In the genomic region with DNA sequence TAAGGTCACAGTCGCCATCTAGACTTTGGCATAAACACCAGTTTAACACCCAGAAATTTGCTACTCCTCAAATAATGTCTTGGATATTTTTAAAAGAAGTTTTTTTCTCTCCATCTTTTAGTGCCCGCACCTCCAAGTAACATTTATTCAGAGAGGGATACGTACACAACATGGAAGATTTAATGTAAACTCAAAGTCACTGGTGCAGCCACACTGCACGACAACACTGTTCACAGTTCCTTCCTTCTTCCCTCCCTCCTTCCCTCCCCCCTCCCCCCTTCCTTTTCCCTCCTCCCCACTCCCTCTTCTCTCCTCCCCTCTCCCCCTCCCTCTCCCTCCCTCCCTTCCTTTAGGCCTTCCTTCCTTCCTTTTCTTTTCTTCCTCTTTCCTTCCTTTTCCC, we compare ENCODE assay signal across 1 cellular context.
A peak's percentile ranks its signal among the peaks of the same experiment; 100 is the strongest.
TF ChIP-seq lines count a peak whose summit lies in the region.

No MANE protein-coding gene starts in this region.

TF ChIP-seq in HepG2, 621 proteins besides CTCF, POLR2A, EP300 and RAD21:
- TF ChIP-seq, protein P1, sequence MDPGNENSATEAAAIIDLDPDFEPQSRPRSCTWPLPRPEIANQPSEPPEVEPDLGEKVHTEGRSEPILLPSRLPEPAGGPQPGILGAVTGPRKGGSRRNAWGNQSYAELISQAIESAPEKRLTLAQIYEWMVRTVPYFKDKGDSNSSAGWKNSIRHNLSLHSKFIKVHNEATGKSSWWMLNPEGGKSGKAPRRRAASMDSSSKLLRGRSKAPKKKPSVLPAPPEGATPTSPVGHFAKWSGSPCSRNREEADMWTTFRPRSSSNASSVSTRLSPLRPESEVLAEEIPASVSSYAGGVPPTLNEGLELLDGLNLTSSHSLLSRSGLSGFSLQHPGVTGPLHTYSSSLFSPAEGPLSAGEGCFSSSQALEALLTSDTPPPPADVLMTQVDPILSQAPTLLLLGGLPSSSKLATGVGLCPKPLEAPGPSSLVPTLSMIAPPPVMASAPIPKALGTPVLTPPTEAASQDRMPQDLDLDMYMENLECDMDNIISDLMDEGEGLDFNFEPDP (CRISPR knock-in tag; conservative IDR thresholded peaks at IDR 0.05): no peak
- peak; percentile 85 for TF ChIP-seq HNRNPK (IDR thresholded peaks at IDR 0.05; ENCODE audit: low read depth, low read length, poor library complexity, severe bottlenecking)
- no peak for TF ChIP-seq KDM4B (CRISPR knock-in tag; IDR thresholded peaks at IDR 0.05)
- TF ChIP-seq PCBP2 (optimal IDR thresholded peaks at IDR 0.05; ENCODE audit: low read depth, low read length, poor library complexity, severe bottlenecking): peak; percentile 86
